ENCODE assay signal across 7 cellular contexts in the genomic region with DNA sequence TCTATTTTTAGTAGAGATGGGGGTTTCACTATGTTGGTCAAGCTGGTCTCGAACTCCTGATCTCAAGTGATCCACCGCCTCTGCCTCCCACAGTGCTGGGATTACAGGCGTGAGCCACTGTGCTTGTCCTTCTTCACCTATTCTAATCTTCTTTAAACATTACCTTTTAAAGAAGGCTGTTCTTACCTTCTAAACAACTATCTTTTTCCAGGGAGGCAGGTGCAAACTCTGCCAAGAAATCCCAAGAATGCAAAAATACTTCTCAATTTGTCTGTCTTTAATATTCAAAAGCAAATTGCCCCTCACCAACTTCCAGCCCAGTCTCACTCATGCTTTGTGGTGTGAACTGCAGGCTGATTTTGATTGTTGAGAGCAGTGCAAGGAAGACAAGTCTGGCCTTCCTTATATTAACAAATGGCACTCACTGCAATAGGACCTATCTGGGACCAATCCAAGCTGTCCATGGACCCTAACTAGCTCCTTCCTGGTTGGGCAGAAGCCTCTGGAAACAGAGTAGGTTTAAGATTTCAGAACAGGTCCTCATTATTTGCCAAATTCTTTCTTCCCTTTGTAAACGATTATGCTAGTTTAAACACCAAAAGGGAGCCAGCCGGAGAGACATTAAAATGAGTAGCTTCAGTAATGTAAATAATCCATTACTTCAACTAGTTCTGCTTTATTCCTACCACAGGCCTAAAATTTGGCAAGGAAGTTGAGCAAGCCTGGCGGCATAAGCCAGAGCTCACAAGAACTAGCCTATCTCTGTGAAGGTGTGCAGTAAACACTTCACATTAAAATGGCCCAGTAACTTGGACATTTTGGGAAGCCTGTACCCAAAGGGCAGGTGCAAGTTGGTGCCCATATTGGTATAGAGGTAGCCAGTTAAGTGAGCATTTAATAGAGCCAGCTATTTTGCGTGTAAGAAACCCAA. TPM values are rescaled to one million over a fixed set of nuclear protein-coding genes. Genes with fewer than 3 reads are reported as not detected.
DNase-seq lines count a peak whose midpoint lies in the region; ATAC-seq and TF ChIP-seq lines count a peak whose summit lies in the region.

No MANE protein-coding gene starts in this region.

- DNase-seq in NOMO-1 (lab: John Stamatoyannopoulos, UW; ENCODE audit: unreplicated experiment in 2 of 2) (peak; percentile 86 to 96), T47D (ENCODE audit: low read depth in 1 of 2, low spot score in 1 of 2) (peak; percentile 41 to 52), lung (ENCODE audit: low spot score) (no peak), uterus (no peak), C1 segment of cervical spinal cord (lab: John Stamatoyannopoulos, UW) (no peak)

- peaks cover 0 to 2% of the 10 kb centered on the region in 2 donors for H3K9me3 ChIP-seq in lung (ENCODE audit: control insufficient read depth in 2 of 2, insufficient read depth in 1 of 2, low read length in 1 of 2)
- no peaks in the 10 kb centered on the region for H3K9me3 ChIP-seq in uterus

- no peaks in the 10 kb centered on the region for H3K27me3 ChIP-seq in lung (ENCODE audit: control insufficient read depth, insufficient read depth)
- H3K27me3 ChIP-seq in uterus, result no peaks in the 10 kb centered on the region

- ATAC-seq in lung (ENCODE audit: insufficient read depth, low FRiP score), result no peak
- no peak for ATAC-seq in HG03025 (IDR thresholded peaks at IDR 0.05; ENCODE audit: low FRiP score, unreplicated experiment)

- H3K27ac ChIP-seq in lung (ENCODE audit: low read depth in 1 of 2, low read length in 1 of 2) (peak overlapping the region; percentile 98 to 99), uterus (peak overlapping the region; percentile 93 to 94)

- TF ChIP-seq POLR2A in GM19099 (IDR thresholded peaks at IDR 0.05; ENCODE audit: extremely low read depth, insufficient read length, low read depth) (peak; percentile 20), uterus (IDR thresholded peaks at IDR 0.05) (no peak)

- H3K4me3 ChIP-seq in lung, result peak overlapping the region; percentile 70
- H3K4me3 ChIP-seq in uterus, result peak overlapping the region; percentile 76 to 79

- peaks cover 3 to 4% of the 10 kb centered on the region in 2 donors for H3K36me3 ChIP-seq in lung (ENCODE audit: control insufficient read depth in 2 of 2, insufficient read depth in 2 of 2, low read length in 2 of 2)
- H3K36me3 ChIP-seq in uterus, result no peaks in the 10 kb centered on the region

- in situ Hi-C loops in T47D (cut with HindIII; ENCODE audit: low pct_unique_long_range_greater_than_20kb, low sequenced_read_pairs), result no loop called here

- H3K4me1 ChIP-seq in lung (ENCODE audit: control insufficient read depth in 2 of 2, insufficient read depth in 2 of 2, low read length in 2 of 2) (peaks cover 5 to 13% of the 10 kb centered on the region in 2 donors), uterus (peaks cover 11 to 17% of the 10 kb centered on the region in 2 donors)

- TF ChIP-seq CTCF in lung (IDR thresholded peaks at IDR 0.05; ENCODE audit: control extremely low read depth, extremely low read depth), result no peak
- no peak for TF ChIP-seq CTCF in uterus (IDR thresholded peaks at IDR 0.05)

- intact Hi-C loops in uterus (cut with DNase I; ENCODE audit: low total_unique reads), result no loop called here

- WGBS in lung, 2 donors, result 45 to 51% methylated on average over 7 of the region's 7 CpGs

RNA-seq across cellular contexts. Expression of a gene that starts 1.6 kb away (rescaled TPM):
- 10 to 100 TPM; 34.6 to 86.5 TPM for total RNA-seq in lung
- 100 to 1,000 TPM; 108 to 279 TPM for polyA plus RNA-seq in lung
- total RNA-seq in uterus, result 10 to 100 TPM; 18.8 to 71.2 (median 55.0) TPM

RNA-seq across cellular contexts. Expression of a gene that starts 15.6 kb away (rescaled TPM):
- 1 to 10 TPM; 1.7 to 6.1 TPM for total RNA-seq in lung
- 10 to 100 TPM in 1 of 2 donors, 1 to 10 TPM in 1; 4.7 to 13.6 TPM for polyA plus RNA-seq in lung
- 1 to 10 TPM in 2 of 4 donors, not detected in 2; 4.8 to 6.2 TPM for total RNA-seq in uterus

Comparison
In these comparisons a context has a peak if more than half of its experiments do, and no peak if none do; other contexts are left out.
1. DNase-seq: peak in NOMO-1 (2 of 2) and T47D (2 of 2); none in lung (single experiment), uterus (0 of 2) and C1 segment of cervical spinal cord (0 of 14).